Comparison of ENCODE assay signal across 1 cellular context in the genomic region with DNA sequence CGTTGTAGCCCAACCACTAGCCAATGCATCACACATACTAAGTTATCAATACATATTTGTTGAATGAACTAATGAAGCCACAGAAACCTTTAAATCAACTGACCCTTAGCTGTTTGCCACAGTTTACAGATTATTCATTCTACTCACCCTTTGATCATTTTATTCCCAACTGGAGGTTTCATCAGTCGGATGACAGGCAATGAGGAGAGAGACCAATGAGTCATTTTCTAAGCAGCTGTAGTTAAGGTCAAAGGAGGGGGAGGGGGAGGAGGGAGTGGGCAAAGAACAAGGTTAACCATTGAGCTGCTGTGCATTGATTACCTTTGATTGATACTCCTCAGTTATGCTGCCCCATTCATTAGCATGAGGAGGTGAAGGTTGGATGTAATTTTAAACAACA.
TF ChIP-seq lines count a peak whose summit lies in the region.

No MANE protein-coding gene starts in this region.

TF ChIP-seq in H1, 55 proteins besides CTCF, POLR2A, EP300 and RAD21:
- no peak for TF ChIP-seq ASH2L (IDR thresholded peaks at IDR 0.05; ENCODE audit: low read length)
- TF ChIP-seq CHD7 (IDR thresholded peaks at IDR 0.05; ENCODE audit: insufficient replicate concordance, low read length) = no peak
- TF ChIP-seq ATF2 (IDR thresholded peaks at IDR 0.05; ENCODE audit: low read length) = no peak
- TF ChIP-seq EZH2 (IDR thresholded peaks at IDR 0.05; ENCODE audit: low read depth, low read length, severe bottlenecking) = no peak
- no peak for TF ChIP-seq SP4 (IDR thresholded peaks at IDR 0.05; ENCODE audit: low read length)
- TF ChIP-seq BCL11A (IDR thresholded peaks at IDR 0.05; ENCODE audit: low read depth in 2 of 2, low read length in 2 of 2) = no peak
- TF ChIP-seq GABPA (IDR thresholded peaks at IDR 0.05; ENCODE audit: borderline replicate concordance, insufficient read depth, low read length) = no peak
- no peak for TF ChIP-seq USF2 (IDR thresholded peaks at IDR 0.05; ENCODE audit: low read length)
- TF ChIP-seq JUN (IDR thresholded peaks at IDR 0.05; ENCODE audit: low read depth, low read length) = peak; percentile 68; the same call in 1 of the 2 replicates
- TF ChIP-seq JUND (IDR thresholded peaks at IDR 0.05; ENCODE audit: low read length) = peak; percentile 87
- no peak for TF ChIP-seq TEAD4 (IDR thresholded peaks at IDR 0.05; ENCODE audit: low read depth, low read length)
